In the genomic region with DNA sequence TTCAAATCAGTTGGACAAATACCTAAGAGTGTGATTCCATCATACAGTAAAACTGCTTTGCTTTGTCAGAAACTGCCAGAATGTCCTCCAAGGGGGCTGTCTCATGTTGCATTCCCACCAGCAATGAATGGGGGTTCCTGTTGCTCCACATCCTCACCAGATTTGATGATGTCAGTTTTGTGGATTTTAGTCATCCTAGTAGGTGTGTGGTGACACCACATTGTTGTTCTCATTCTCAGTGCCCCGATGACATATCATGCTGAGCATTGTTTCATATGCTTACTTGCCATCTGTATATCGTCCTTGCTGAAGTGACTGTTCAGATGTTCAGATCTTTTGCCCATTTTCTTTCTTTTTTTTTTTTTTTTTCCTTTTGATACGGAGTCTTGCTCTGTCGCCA, we compare ENCODE assay signal across 1 cellular context.
TF ChIP-seq lines count a peak whose summit lies in the region.

No MANE protein-coding gene starts in this region.

TF ChIP-seq in GM12878, 131 proteins besides CTCF, POLR2A, EP300 and RAD21:
- peak; percentile 43; the same call in 1 of the 2 replicates for TF ChIP-seq RUNX3 (IDR thresholded peaks at IDR 0.05; ENCODE audit: low read length)
- TF ChIP-seq JUNB (IDR thresholded peaks at IDR 0.05) = peak; percentile 47
- no peak for TF ChIP-seq TBL1XR1 (IDR thresholded peaks at IDR 0.05; ENCODE audit: low read depth, low read length)
- TF ChIP-seq EED (IDR thresholded peaks at IDR 0.05; ENCODE audit: low read depth) = 0 out of 2 replicates have a peak, but pooled peaks have one; percentile 31
- TF ChIP-seq CREB1 (IDR thresholded peaks at IDR 0.05; ENCODE audit: low read depth) = 0 out of 2 replicates have a peak, but pooled peaks have one; percentile 52
- TF ChIP-seq, protein P1, sequence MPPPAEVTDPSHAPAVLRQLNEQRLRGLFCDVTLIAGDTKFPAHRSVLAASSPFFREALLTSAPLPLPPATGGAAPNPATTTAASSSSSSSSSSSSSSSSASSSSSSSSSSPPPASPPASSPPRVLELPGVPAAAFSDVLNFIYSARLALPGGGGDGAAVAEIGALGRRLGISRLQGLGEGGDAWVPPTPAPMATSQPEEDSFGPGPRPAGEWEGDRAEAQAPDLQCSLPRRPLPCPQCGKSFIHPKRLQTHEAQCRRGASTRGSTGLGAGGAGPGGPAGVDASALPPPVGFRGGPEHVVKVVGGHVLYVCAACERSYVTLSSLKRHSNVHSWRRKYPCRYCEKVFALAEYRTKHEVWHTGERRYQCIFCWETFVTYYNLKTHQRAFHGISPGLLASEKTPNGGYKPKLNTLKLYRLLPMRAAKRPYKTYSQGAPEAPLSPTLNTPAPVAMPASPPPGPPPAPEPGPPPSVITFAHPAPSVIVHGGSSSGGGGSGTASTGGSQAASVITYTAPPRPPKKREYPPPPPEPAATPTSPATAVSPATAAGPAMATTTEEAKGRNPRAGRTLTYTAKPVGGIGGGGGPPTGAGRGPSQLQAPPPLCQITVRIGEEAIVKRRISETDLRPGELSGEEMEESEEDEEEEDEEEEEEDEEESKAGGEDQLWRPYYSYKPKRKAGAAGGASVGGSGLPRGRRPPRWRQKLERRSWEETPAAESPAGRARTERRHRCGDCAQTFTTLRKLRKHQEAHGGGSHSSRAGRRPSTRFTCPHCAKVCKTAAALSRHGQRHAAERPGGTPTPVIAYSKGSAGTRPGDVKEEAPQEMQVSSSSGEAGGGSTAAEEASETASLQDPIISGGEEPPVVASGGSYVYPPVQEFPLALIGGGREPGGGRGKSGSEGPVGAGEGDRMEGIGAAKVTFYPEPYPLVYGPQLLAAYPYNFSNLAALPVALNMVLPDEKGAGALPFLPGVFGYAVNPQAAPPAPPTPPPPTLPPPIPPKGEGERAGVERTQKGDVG (CRISPR knock-in tag; IDR thresholded peaks at IDR 0.05) = no peak
- no peak for TF ChIP-seq RELA (IDR thresholded peaks at IDR 0.05; ENCODE audit: borderline replicate concordance, partially characterized antibody)
TF ChIP-seq in GM12878: peak in this region for 4.
